1 cellular context compared by ENCODE assay signal in genomic region chr16:2531696-2532493, GRCh38.
TF ChIP-seq lines count a peak whose summit lies in the region.

No MANE protein-coding gene starts in this region.

TF ChIP-seq in A549, 52 proteins besides CTCF, POLR2A, EP300 and RAD21 (continued from another document):
- TF ChIP-seq GATA3 (IDR thresholded peaks at IDR 0.05; ENCODE audit: borderline replicate concordance) (peak; percentile 56; the same call in 1 of the 2 replicates), FOSL2 (IDR thresholded peaks at IDR 0.05) (no peak), FOSL2 (CRISPR knock-in tag; IDR thresholded peaks at IDR 0.05) (peak; percentile 23; the same call in 1 of the 2 replicates), POLR2AphosphoS2 (conservative IDR thresholded peaks at IDR 0.05; ENCODE audit: low read length) (no peak), CBX2 (IDR thresholded peaks at IDR 0.05; ENCODE audit: borderline replicate concordance, low read depth) (no peak), JUN (IDR thresholded peaks at IDR 0.05) (peak; percentile 71 to 89), RFX5 (IDR thresholded peaks at IDR 0.05) (no peak), RCOR1 (IDR thresholded peaks at IDR 0.05; ENCODE audit: low read depth, low read length) (no peak), ELK1 (IDR thresholded peaks at IDR 0.05; ENCODE audit: low read depth, low read length) (no peak), USF2 (IDR thresholded peaks at IDR 0.05) (peak; percentile 72), PBX3 (IDR thresholded peaks at IDR 0.05) (peak; percentile 76; the same call in 1 of the 2 replicates), RNF2 (IDR thresholded peaks at IDR 0.05; ENCODE audit: borderline replicate concordance, low read depth) (no peak), HOXB13 (CRISPR knock-in tag; IDR thresholded peaks at IDR 0.05; ENCODE audit: low read depth) (no peak), ESRRA (IDR thresholded peaks at IDR 0.05; ENCODE audit: borderline replicate concordance, low read length) (no peak), TFCP2L1 (CRISPR knock-in tag; IDR thresholded peaks at IDR 0.05) (no peak), BHLHE40 (IDR thresholded peaks at IDR 0.05; ENCODE audit: low read depth, low read length) (peak; percentile 78), BCL3 (IDR thresholded peaks at IDR 0.05) (peak; percentile 71; the same call in 2 of the 3 replicates), SMC3 (IDR thresholded peaks at IDR 0.05) (no peak), EHMT2 (IDR thresholded peaks at IDR 0.05; ENCODE audit: low read depth) (no peak), ZNF302 (CRISPR knock-in tag; IDR thresholded peaks at IDR 0.05) (no peak)
